Comparison of ENCODE assay signal across 29 cellular contexts in the genomic region with DNA sequence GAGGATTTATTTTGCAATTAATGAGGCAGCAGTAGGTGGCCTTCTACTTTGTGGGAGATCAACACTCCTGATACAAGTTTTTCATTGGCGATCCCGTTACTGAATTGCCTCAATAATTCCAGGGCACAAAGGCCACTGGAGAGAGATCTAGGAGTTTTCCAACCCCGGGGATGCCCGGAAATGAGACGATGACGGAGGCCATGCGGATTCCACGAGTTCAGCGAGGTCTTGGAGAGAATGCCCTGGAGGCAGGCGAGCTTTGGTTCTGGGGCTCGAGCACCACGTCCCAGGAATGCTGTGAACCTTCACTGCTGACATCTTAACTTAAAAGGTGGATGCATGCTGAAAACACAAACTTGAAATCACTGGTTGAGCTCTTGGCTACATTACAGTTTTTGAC.
"Had no signal": no experiment of that assay in that cellular context is flagged by ENCODE, and none has a peak within 500 bp of the region (broad histone marks: within the 10 kb centered on the region; RNA-seq: fewer than 3 reads in every experiment).

No MANE protein-coding gene starts in this region.

- H3K36me3 Mint-ChIP-seq: activated naive CD4-positive, alpha-beta T cell treated with anti-CD3 and anti-CD28 coated beads, Interleukin-2, amount 50 U/mL, for 24 hours; naive B cell; stimulated activated memory B cell treated with anti-CD40 and anti-IgM and Interleukin-4, amounts not matched to agents 10 μg/mL and 1 μg/mL and 100 μg/mL, for 72 hours; type B pancreatic cell had no signal

- H3K27me3 Mint-ChIP-seq: activated CD8-positive, alpha-beta T cell treated with anti-CD3 and anti-CD28 coated beads for 36 hours; activated naive CD4-positive, alpha-beta T cell treated with anti-CD3 and anti-CD28 coated beads, Interleukin-2, amount 50 U/mL, for 24 hours; activated naive CD8-positive, alpha-beta T cell treated with anti-CD3 and anti-CD28 coated beads, Interleukin-2, amount 50 U/mL, for 24 hours; naive B cell; stimulated activated naive CD8-positive, alpha-beta T cell treated with anti-CD3 and anti-CD28 coated beads, Interleukin-15, amount 100 ng/mL, for 72 hours; T-helper 17 cell had no signal

- ATAC-seq: activated CD8-positive, alpha-beta T cell treated with anti-CD3 and anti-CD28 coated beads for 36 hours; activated naive CD8-positive, alpha-beta T cell treated with anti-CD3 and anti-CD28 coated beads, Interleukin-2, amount 50 U/mL, for 24 hours; activated T-cell treated with anti-CD3 and anti-CD28 coated beads, Interleukin-2, amount 50 U/mL, for 4 hours; gastroesophageal sphincter; left lung; lower lobe of right lung; pancreas; psoas muscle; stimulated activated memory B cell treated with anti-CD40 and anti-IgM and Interleukin-4, amounts not matched to agents 10 μg/mL and 1 μg/mL and 100 μg/mL, for 72 hours; stimulated activated naive CD8-positive, alpha-beta T cell treated with anti-CD3 and anti-CD28 coated beads, Interleukin-15, amount 100 ng/mL, for 72 hours; T-helper 17 cell had no signal

- H3K4me3 Mint-ChIP-seq: activated CD8-positive, alpha-beta T cell treated with anti-CD3 and anti-CD28 coated beads for 36 hours; activated naive CD4-positive, alpha-beta T cell treated with anti-CD3 and anti-CD28 coated beads, Interleukin-2, amount 50 U/mL, for 24 hours; activated naive CD8-positive, alpha-beta T cell treated with anti-CD3 and anti-CD28 coated beads, Interleukin-2, amount 50 U/mL, for 24 hours; activated T-cell treated with anti-CD3 and anti-CD28 coated beads, Interleukin-2, amount 50 U/mL, for 4 hours; naive B cell; neural crest cell; stimulated activated memory B cell treated with anti-CD40 and anti-IgM and Interleukin-4, amounts not matched to agents 10 μg/mL and 1 μg/mL and 100 μg/mL, for 72 hours; stimulated activated naive CD8-positive, alpha-beta T cell treated with anti-CD3 and anti-CD28 coated beads, Interleukin-15, amount 100 ng/mL, for 72 hours; T-helper 17 cell; type B pancreatic cell had no signal

- H3K27me3 ChIP-seq: colonic mucosa, gastroesophageal sphincter, hepatocyte, left lung, pancreas, vagina had no signal

- H3K27ac Mint-ChIP-seq: activated CD8-positive, alpha-beta T cell treated with anti-CD3 and anti-CD28 coated beads for 36 hours; activated naive CD4-positive, alpha-beta T cell treated with anti-CD3 and anti-CD28 coated beads, Interleukin-2, amount 50 U/mL, for 24 hours; activated naive CD8-positive, alpha-beta T cell treated with anti-CD3 and anti-CD28 coated beads, Interleukin-2, amount 50 U/mL, for 24 hours; activated T-helper 2 cell treated with anti-CD3 and anti-CD28 coated beads, Interferon-gamma antibody, Interleukin-2, Interleukin-4, amounts not matched to agents 10 μg/mL and 5 μg/mL and 100 μg/mL, durations not matched to agents 14 hours and 24 hours and 36 hours; stimulated activated memory B cell treated with anti-CD40 and anti-IgM and Interleukin-4, amounts not matched to agents 10 μg/mL and 1 μg/mL and 100 μg/mL, for 72 hours; stimulated activated naive CD8-positive, alpha-beta T cell treated with anti-CD3 and anti-CD28 coated beads, Interleukin-15, amount 100 ng/mL, for 72 hours; T-helper 17 cell; type B pancreatic cell had no signal

- H3K4me1 Mint-ChIP-seq: naive B cell; stimulated activated memory B cell treated with anti-CD40 and anti-IgM and Interleukin-4, amounts not matched to agents 10 μg/mL and 1 μg/mL and 100 μg/mL, for 72 hours had no signal

- H3K36me3 ChIP-seq: colonic mucosa, gastroesophageal sphincter, left lung, lower lobe of right lung, pancreas, vagina had no signal

- H3K9me3 Mint-ChIP-seq: activated CD8-positive, alpha-beta T cell treated with anti-CD3 and anti-CD28 coated beads for 36 hours; activated naive CD4-positive, alpha-beta T cell treated with anti-CD3 and anti-CD28 coated beads, Interleukin-2, amount 50 U/mL, for 24 hours; activated naive CD8-positive, alpha-beta T cell treated with anti-CD3 and anti-CD28 coated beads, Interleukin-2, amount 50 U/mL, for 24 hours; activated T-cell treated with anti-CD3 and anti-CD28 coated beads, Interleukin-2, amount 50 U/mL, for 4 hours; activated T-helper 2 cell treated with anti-CD3 and anti-CD28 coated beads, Interferon-gamma antibody, Interleukin-2, Interleukin-4, amounts not matched to agents 10 μg/mL and 5 μg/mL and 100 μg/mL, durations not matched to agents 14 hours and 24 hours and 36 hours; neural crest cell; stimulated activated memory B cell treated with anti-CD40 and anti-IgM and Interleukin-4, amounts not matched to agents 10 μg/mL and 1 μg/mL and 100 μg/mL, for 72 hours; stimulated activated naive CD8-positive, alpha-beta T cell treated with anti-CD3 and anti-CD28 coated beads, Interleukin-15, amount 100 ng/mL, for 72 hours; type B pancreatic cell had no signal

- H3K4me3 ChIP-seq: colonic mucosa, gastroesophageal sphincter, hepatocyte, left lung, lower lobe of right lung, pancreas, psoas muscle, smooth muscle cell, vagina had no signal

- H3K27ac ChIP-seq: colonic mucosa, gastroesophageal sphincter, hepatocyte, left lung, lower lobe of right lung, pancreas, psoas muscle, vagina had no signal

- H3K4me1 ChIP-seq: colonic mucosa, left lung, lower lobe of right lung, pancreas had no signal

- DNase-seq: activated CD4-positive, alpha-beta T cell treated with anti-CD3 and anti-CD28 coated beads for 1 hour; activated CD4-positive, alpha-beta T cell treated with anti-CD3 and anti-CD28 coated beads, Interleukin-2, amount 50 U/mL, for 1 hour; activated CD8-positive, alpha-beta T cell treated with anti-CD3 and anti-CD28 coated beads for 36 hours; activated naive CD8-positive, alpha-beta T cell treated with anti-CD3 and anti-CD28 coated beads, Interleukin-2, amount 50 U/mL, for 24 hours; activated T-cell treated with anti-CD3 and anti-CD28 coated beads, Interleukin-2, amount 50 U/mL, for 4 hours; amygdala; colonic mucosa; effector CD8-positive, alpha-beta T cell; left lung; lower lobe of right lung; mesenchymal stem cell; naive B cell; nucleus accumbens; pancreas; psoas muscle; stimulated activated CD4-positive, alpha-beta T cell treated with anti-CD3 and anti-CD28 coated beads, Interleukin-1b, Interleukin-23, amount 100 ng/mL, for 48 hours; stimulated activated CD4-positive, alpha-beta T cell treated with anti-CD3 and anti-CD28 coated beads, Interleukin-4, amount 100 ng/mL, for 4 hours; stimulated activated CD8-positive, alpha-beta memory T cell treated with anti-CD3 and anti-CD28 coated beads, Interleukin-4, amount 100 ng/mL, for 48 hours; stimulated activated naive CD8-positive, alpha-beta T cell treated with anti-CD3 and anti-CD28 coated beads, Interleukin-15, amount 100 ng/mL, for 72 hours; T-helper 17 cell had no signal

- H3K9me3 ChIP-seq: colonic mucosa, gastroesophageal sphincter, left lung, lower lobe of right lung, pancreas, psoas muscle, vagina had no signal
